Comparison of ENCODE assay signal across 19 cellular contexts in genomic region chr19:35300340-35300649, GRCh38. TPM values are rescaled to one million over a fixed set of nuclear protein-coding genes. Genes with fewer than 3 reads are reported as not detected.
"Had no signal": no experiment of that assay in that cellular context is flagged by ENCODE, and none has a peak within 500 bp of the region (broad histone marks: within the 10 kb centered on the region; RNA-seq: fewer than 3 reads in every experiment).

No MANE protein-coding gene starts in this region.

- H3K27ac ChIP-seq: SJSA1, SK-N-MC had no signal

- H3K36me3 ChIP-seq: MG63, SJSA1 had no signal

- H3K4me3 ChIP-seq: MG63, SJSA1, SK-N-MC had no signal

- H3K9me3 ChIP-seq: MG63, SJSA1 had no signal

- H3K4me1 ChIP-seq: SJSA1 had no signal

- DNase-seq: KG1, MG63, NCI-H1092 treated with DMSO at 0.1 percent for 48 hours, NCI-H1436, NCI-H187, NCI-H2081 treated with DMSO at 0.1 percent for 48 hours, NCI-H2171, NCI-H226, NCI-H446, NCI-H510A, NCI-H524 treated with DMSO at 0.1 percent for 48 hours, NCI-H774, PC-3, Right ventricle myocardium superior, SIG-M5 had no signal

- ATAC-seq: Panc1, PC-3 had no signal

- H3K27me3 ChIP-seq: MG63, SJSA1 had no signal

RNA-seq across cellular contexts. Expression of gene MAG, which starts 8.3 kb away (rescaled TPM):
- total RNA-seq: HT1080, PC-3, Right ventricle myocardium superior had no signal

RNA-seq across cellular contexts. Expression of gene HAMP, which starts 18.0 kb away (rescaled TPM):
- total RNA-seq: HT1080, PC-3, Right ventricle myocardium superior, SJSA1 had no signal

RNA-seq across cellular contexts. Expression of gene FFAR1, which starts 47.4 kb away (rescaled TPM):
- total RNA-seq: PC-3, Right ventricle myocardium superior, SJSA1 had no signal
